Comparison of ENCODE assay signal across 17 cellular contexts in genomic region chr12:89893972-89894706, GRCh38.
DNase-seq lines count a peak whose midpoint lies in the region; ATAC-seq and TF ChIP-seq lines count a peak whose summit lies in the region.
"Had no signal": no experiment of that assay in that cellular context is flagged by ENCODE, and none has a peak within 500 bp of the region (broad histone marks: within the 10 kb centered on the region; RNA-seq: fewer than 3 reads in every experiment).

No MANE protein-coding gene starts in this region.

- DNase-seq in EH (ENCODE audit: low read depth) = peak; percentile 46
- peak; percentile 71 for DNase-seq in LHCN-M2 (ENCODE audit: low read depth)
- peak in 2 of 61 donors; percentile 16 to 44 for DNase-seq in caudate nucleus (lab: John Stamatoyannopoulos, UW)
- DNase-seq in mesothelial cell of epicardium (ENCODE audit: low spot score in 2 of 2, unreplicated experiment in 2 of 2) = no peak
- no peak for DNase-seq in SKM-1 treated with dmso at 0.1 percent for 144 hours (lab: John Stamatoyannopoulos, UW; ENCODE audit: unreplicated experiment)
- DNase-seq in NCI-H187 treated with DMSO at 0.1 percent for 48 hours (lab: John Stamatoyannopoulos, UW) = no peak
- DNase-seq in activated gamma-delta T cell treated with Interleukin-2 at 50 U/mL for 16 hours = no peak
- DNase-seq: CD8-positive, alpha-beta memory T cell; left colon; NCI-H1436 treated with DMSO at 0.1 percent for 48 hours; NCI-H774; nephron progenitor cell had no signal

- peak overlapping the region; percentile 87 for H3K27ac Mint-ChIP-seq in mesothelial cell of epicardium
- H3K27ac Mint-ChIP-seq: activated T-helper 1 cell treated with anti-CD3 and anti-CD28 coated beads, Interleukin-12 subunit alpha, Interleukin-12 subunit beta, Interleukin-2, Interleukin-4 antibody, amounts not matched to agents 30 ng/mL and 10 ng/mL and 1 ng/mL, durations not matched to agents 14 hours and 24 hours and 36 hours had no signal

- H3K27ac ChIP-seq in caudate nucleus (ENCODE audit: low read depth, low read length) = peak overlapping the region; percentile 71
- H3K27ac ChIP-seq: gastroesophageal sphincter, SK-N-MC had no signal

- no peak for ATAC-seq in HG02840 (IDR thresholded peaks at IDR 0.05; ENCODE audit: low FRiP score, unreplicated experiment)
- ATAC-seq: gastroesophageal sphincter, left colon had no signal

- no peak overlapping the region for H3K4me3 Mint-ChIP-seq in mesothelial cell of epicardium
- H3K4me3 Mint-ChIP-seq: activated T-helper 1 cell treated with anti-CD3 and anti-CD28 coated beads, Interleukin-12 subunit alpha, Interleukin-12 subunit beta, Interleukin-2, Interleukin-4 antibody, amounts not matched to agents 30 ng/mL and 10 ng/mL and 1 ng/mL, durations not matched to agents 14 hours and 24 hours and 36 hours; CD8-positive, alpha-beta memory T cell; IgD-negative memory B cell; nephron progenitor cell had no signal

- no peaks in the 10 kb centered on the region for H3K27me3 Mint-ChIP-seq in mesothelial cell of epicardium (ENCODE audit: low read depth)
- H3K27me3 Mint-ChIP-seq: IgD-negative memory B cell had no signal

- no peak for TF ChIP-seq CTCF in mesothelial cell of epicardium (IDR thresholded peaks at IDR 0.05; ENCODE audit: unreplicated experiment)

- peaks cover 13% of the 10 kb centered on the region for H3K4me1 Mint-ChIP-seq in mesothelial cell of epicardium

- H3K9me3 Mint-ChIP-seq in mesothelial cell of epicardium = peaks cover 8% of the 10 kb centered on the region
- H3K9me3 Mint-ChIP-seq: IgD-negative memory B cell had no signal

- H3K36me3 Mint-ChIP-seq in mesothelial cell of epicardium = peaks cover 4% of the 10 kb centered on the region

Comparison
In these comparisons a context has a peak if more than half of its experiments do, and no peak if none do; other contexts are left out.
1. DNase-seq: peak in EH (single experiment) and LHCN-M2 (single experiment); none in mesothelial cell of epicardium (0 of 2), SKM-1 treated with dmso at 0.1 percent for 144 hours (single experiment), NCI-H187 treated with DMSO at 0.1 percent for 48 hours (single experiment) and activated gamma-delta T cell treated with Interleukin-2 at 50 U/mL for 16 hours (single experiment).